ENCODE assay signal across 8 cellular contexts in genomic region chr1:231240883-231241735, GRCh38. TPM values are rescaled to one million over a fixed set of nuclear protein-coding genes. Genes with fewer than 3 reads are reported as not detected.
A peak's percentile ranks its signal among the peaks of the same experiment; 100 is the strongest.
DNase-seq lines count a peak whose midpoint lies in the region; ATAC-seq and TF ChIP-seq lines count a peak whose summit lies in the region.

TSS of gene GNPAT (plus strand) at chr1:231241212. CDS start at chr1:231241379, 167 bp downstream.

- H3K36me3 ChIP-seq in adrenal gland (replicated peaks in 1 of 2) (peaks cover 0 to 22% of the 10 kb centered on the region in 2 donors), heart right ventricle (peaks cover 0 to 33% (median 15%) of the 10 kb centered on the region in 9 donors), upper lobe of left lung (peaks cover 0 to 28% (median 12%) of the 10 kb centered on the region in 4 donors)

- peak; percentile 96 for ATAC-seq in HG02642 (IDR thresholded peaks at IDR 0.05; ENCODE audit: poor library complexity, unreplicated experiment)
- peak; percentile 97 to 99 (median 99) for ATAC-seq in heart right ventricle
- ATAC-seq in upper lobe of left lung (ENCODE audit: low FRiP score in 2 of 2): peak; percentile 97 to 99

- no peak for TF ChIP-seq EP300 in upper lobe of left lung (IDR thresholded peaks at IDR 0.05)

- intact Hi-C loops in adrenal gland (cut with DNase I): loop anchor here in 1 of 2 donors (10.0 kb wide), 1 partner anchor 354 kb away; no protein-coding TSS in a partner anchor
- intact Hi-C loops in heart right ventricle (cut with DNase I): loop anchor here in 6 of 10 donors (5.0 to 10.0 kb wide), 3 partner anchors 94 to 364 kb away; partner anchors contain the start of genes EXOC8 (in 5 of the 6) and SPRTN (in 5 of the 6)
- intact Hi-C loops in posterior vena cava (cut with DNase I): no loop called here

- H3K27ac ChIP-seq in adrenal gland (peak within 1 kb of the TSS; percentile 45 to 92 (median 80)), heart right ventricle (peak within 1 kb of the TSS; percentile 60 to 93 (median 86)), upper lobe of left lung (peak within 1 kb of the TSS; percentile 82 to 90 (median 87))

- no peak for TF ChIP-seq CTCF in GM12875 (IDR thresholded peaks at IDR 0.05; ENCODE audit: borderline replicate concordance, insufficient read depth, low read depth, low read length)
- TF ChIP-seq CTCF in adrenal gland (IDR thresholded peaks at IDR 0.05): no peak
- peak in 1 of 9 donors; percentile 14 for TF ChIP-seq CTCF in heart right ventricle (IDR thresholded peaks at IDR 0.05)
- TF ChIP-seq CTCF in upper lobe of left lung (IDR thresholded peaks at IDR 0.05): peak in 1 of 6 experiments; percentile 20

- H3K4me1 ChIP-seq in adrenal gland (replicated peaks in 1 of 2): peaks cover 23 to 45% of the 10 kb centered on the region in 2 donors
- peaks cover 0 to 63% (median 46%) of the 10 kb centered on the region in 9 donors for H3K4me1 ChIP-seq in heart right ventricle
- peaks cover 23 to 29% (median 27%) of the 10 kb centered on the region in 4 donors for H3K4me1 ChIP-seq in upper lobe of left lung

- H3K4me3 ChIP-seq in GM12875 (ENCODE audit: low read depth, low read length): peak within 1 kb of the TSS; percentile 93
- peak within 1 kb of the TSS; percentile 81 to 96 (median 90) for H3K4me3 ChIP-seq in adrenal gland
- peak within 1 kb of the TSS; percentile 67 to 92 (median 84) for H3K4me3 ChIP-seq in heart right ventricle
- peak within 1 kb of the TSS; percentile 46 to 82 (median 70) for H3K4me3 ChIP-seq in upper lobe of left lung

- H3K9me3 ChIP-seq in adrenal gland (replicated peaks in 1 of 3) (no peaks in the 10 kb centered on the region), heart right ventricle (no peaks in the 10 kb centered on the region), upper lobe of left lung (no peaks in the 10 kb centered on the region)

- 0% methylated on average over 29 to 51 of the region's 51 CpGs for WGBS in adrenal gland, 4 donors
- 0 to 1% methylated on average over 51 of the region's 51 CpGs for WGBS in heart right ventricle, 2 donors
- 1% methylated on average over 24 to 39 of the region's 51 CpGs for WGBS in upper lobe of left lung, 2 donors

- TF ChIP-seq POLR2A in adrenal gland (IDR thresholded peaks at IDR 0.05): peak; percentile 73 to 82
- TF ChIP-seq POLR2A in upper lobe of left lung (IDR thresholded peaks at IDR 0.05): peak in 3 of 4 donors; percentile 69 to 95 (median 90)

- H3K27me3 ChIP-seq in adrenal gland (no peaks in the 10 kb centered on the region), heart right ventricle (no peaks in the 10 kb centered on the region), upper lobe of left lung (no peaks in the 10 kb centered on the region)

- DNase-seq in NCI-H128 (lab: John Stamatoyannopoulos, UW; ENCODE audit: unreplicated experiment) (peak; percentile 65), T-helper 1 cell (peak; percentile 81 to 90 (median 87)), adrenal gland (peak; percentile 81 to 90 (median 86)), heart right ventricle (peak; percentile 88 to 91), posterior vena cava (ENCODE audit: low spot score) (peak; percentile 97), upper lobe of left lung (peak; percentile 86 to 98)

RNA-seq across cellular contexts. Expression of gene GNPAT, which starts in this region (rescaled TPM):
- 10 to 100 TPM; 27.0 to 57.9 (median 41.5) TPM for total RNA-seq in adrenal gland
- polyA plus RNA-seq in adrenal gland: 10 to 100 TPM; 46.8 to 91.9 (median 57.9) TPM
- total RNA-seq in heart right ventricle: 10 to 100 TPM; 49.0 to 74.0 (median 51.8) TPM
- 10 to 100 TPM; 40.3 to 53.9 TPM for polyA plus RNA-seq in heart right ventricle
- total RNA-seq in posterior vena cava: 10 to 100 TPM; 31.2 to 34.1 TPM
- total RNA-seq in upper lobe of left lung: 10 to 100 TPM; 14.0 to 65.0 (median 30.5) TPM

Comparison
In these comparisons a context has a peak if more than half of its experiments do, and no peak if none do; other contexts are left out.
1. Peak in every context shown above with its lines: DNase-seq, ATAC-seq, H3K4me3 ChIP-seq and H3K27ac ChIP-seq.
2. intact Hi-C loops: an anchor here in heart right ventricle (5.0 to 10.0 kb wide); none called in posterior vena cava.